2 cellular contexts compared by ENCODE assay signal in the genomic region with DNA sequence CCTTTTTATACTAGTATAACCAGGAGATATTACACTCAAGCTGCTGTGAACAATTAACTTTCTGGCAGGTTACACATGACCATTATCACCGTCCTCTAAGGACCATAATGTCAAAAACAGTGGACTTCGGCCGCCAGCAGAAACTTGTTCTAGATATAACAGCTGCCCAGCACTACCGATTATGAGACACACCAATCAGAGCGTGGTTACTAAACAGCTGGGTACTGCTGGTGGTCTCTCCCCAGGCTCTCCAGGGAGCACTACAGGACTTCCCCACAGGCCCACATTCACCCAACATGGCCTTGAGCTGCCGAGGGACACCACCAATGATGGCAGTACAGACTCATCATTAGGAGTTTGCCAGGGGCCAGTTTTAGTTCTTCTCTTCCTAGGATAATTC.
TF ChIP-seq lines count a peak whose summit lies in the region.

No MANE protein-coding gene starts in this region.

TF ChIP-seq in A549, 52 proteins besides CTCF, POLR2A, EP300 and RAD21:
- TF ChIP-seq POLR2AphosphoS2 (conservative IDR thresholded peaks at IDR 0.05; ENCODE audit: low read length) (no peak), NFE2L2 (conservative IDR thresholded peaks at IDR 0.05; ENCODE audit: low read length) (no peak), ZFP36 (IDR thresholded peaks at IDR 0.05; ENCODE audit: borderline replicate concordance, partially characterized antibody) (no peak), HEYL (CRISPR knock-in tag; IDR thresholded peaks at IDR 0.05) (no peak), CBX8 (IDR thresholded peaks at IDR 0.05) (no peak), JUNB (IDR thresholded peaks at IDR 0.05) (no peak)
- TF ChIP-seq, protein P1, sequence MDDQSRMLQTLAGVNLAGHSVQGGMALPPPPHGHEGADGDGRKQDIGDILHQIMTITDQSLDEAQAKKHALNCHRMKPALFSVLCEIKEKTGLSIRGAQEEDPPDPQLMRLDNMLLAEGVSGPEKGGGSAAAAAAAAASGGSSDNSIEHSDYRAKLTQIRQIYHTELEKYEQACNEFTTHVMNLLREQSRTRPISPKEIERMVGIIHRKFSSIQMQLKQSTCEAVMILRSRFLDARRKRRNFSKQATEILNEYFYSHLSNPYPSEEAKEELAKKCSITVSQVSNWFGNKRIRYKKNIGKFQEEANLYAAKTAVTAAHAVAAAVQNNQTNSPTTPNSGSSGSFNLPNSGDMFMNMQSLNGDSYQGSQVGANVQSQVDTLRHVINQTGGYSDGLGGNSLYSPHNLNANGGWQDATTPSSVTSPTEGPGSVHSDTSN (IDR thresholded peaks at IDR 0.05): no peak
- TF ChIP-seq, protein P2, sequence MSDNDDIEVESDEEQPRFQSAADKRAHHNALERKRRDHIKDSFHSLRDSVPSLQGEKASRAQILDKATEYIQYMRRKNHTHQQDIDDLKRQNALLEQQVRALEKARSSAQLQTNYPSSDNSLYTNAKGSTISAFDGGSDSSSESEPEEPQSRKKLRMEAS (IDR thresholded peaks at IDR 0.05): no peak
- TF ChIP-seq, protein P3, sequence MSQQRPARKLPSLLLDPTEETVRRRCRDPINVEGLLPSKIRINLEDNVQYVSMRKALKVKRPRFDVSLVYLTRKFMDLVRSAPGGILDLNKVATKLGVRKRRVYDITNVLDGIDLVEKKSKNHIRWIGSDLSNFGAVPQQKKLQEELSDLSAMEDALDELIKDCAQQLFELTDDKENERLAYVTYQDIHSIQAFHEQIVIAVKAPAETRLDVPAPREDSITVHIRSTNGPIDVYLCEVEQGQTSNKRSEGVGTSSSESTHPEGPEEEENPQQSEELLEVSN (IDR thresholded peaks at IDR 0.05; ENCODE audit: borderline replicate concordance, low read depth): no peak

TF ChIP-seq in GM12878, 131 proteins besides CTCF, POLR2A, EP300 and RAD21:
- TF ChIP-seq STAT1 (conservative IDR thresholded peaks at IDR 0.05) (no peak), POLR2AphosphoS5 (IDR thresholded peaks at IDR 0.05; ENCODE audit: low read length) (no peak), CBFB (IDR thresholded peaks at IDR 0.05; ENCODE audit: low read depth) (no peak), SREBF1 (IDR thresholded peaks at IDR 0.05; ENCODE audit: low read length) (no peak), ASH2L (IDR thresholded peaks at IDR 0.05; ENCODE audit: borderline replicate concordance, low read depth) (no peak)
- TF ChIP-seq, protein P4, sequence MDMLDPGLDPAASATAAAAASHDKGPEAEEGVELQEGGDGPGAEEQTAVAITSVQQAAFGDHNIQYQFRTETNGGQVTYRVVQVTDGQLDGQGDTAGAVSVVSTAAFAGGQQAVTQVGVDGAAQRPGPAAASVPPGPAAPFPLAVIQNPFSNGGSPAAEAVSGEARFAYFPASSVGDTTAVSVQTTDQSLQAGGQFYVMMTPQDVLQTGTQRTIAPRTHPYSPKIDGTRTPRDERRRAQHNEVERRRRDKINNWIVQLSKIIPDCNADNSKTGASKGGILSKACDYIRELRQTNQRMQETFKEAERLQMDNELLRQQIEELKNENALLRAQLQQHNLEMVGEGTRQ (IDR thresholded peaks at IDR 0.05; ENCODE audit: borderline replicate concordance, low read depth, low read length): no peak
TF ChIP-seq in GM12878: peak in this region for 0.
